In genomic region chr7:17915796-17916195, GRCh38 we compare ENCODE assay signal across 20 cellular contexts.
"Had no signal": no experiment of that assay in that cellular context is flagged by ENCODE, and none has a peak within 500 bp of the region (broad histone marks: within the 10 kb centered on the region; RNA-seq: fewer than 3 reads in every experiment).

No MANE protein-coding gene starts in this region.

- H3K27ac ChIP-seq: epithelial cell of prostate, esophagus muscularis mucosa, gastrocnemius medialis, left lung, lower lobe of right lung, parathyroid adenoma, prostate gland, right lobe of liver, skin epidermis had no signal

- H3K4me1 Mint-ChIP-seq: nephron progenitor cell had no signal

- H2AFZ ChIP-seq: parathyroid adenoma had no signal

- H3K4me1 ChIP-seq: left lung, lower lobe of right lung, parathyroid adenoma, prostate gland, right lobe of liver had no signal

- H3K27me3 ChIP-seq: esophagus muscularis mucosa, gastrocnemius medialis, left lung, right lobe of liver had no signal

- H3K27ac Mint-ChIP-seq: dendritic cell treated with granulocyte-macrophage colony-stimulating factor and Interleukin-4, amounts not matched to agents 40 ng/mL and 50 ng/mL, for 4 days; effector memory CD8-positive, alpha-beta T cell; memory B cell; naive thymus-derived CD4-positive, alpha-beta T cell; nephron progenitor cell had no signal

- H3K9me3 ChIP-seq: gastrocnemius medialis, prostate gland, right lobe of liver had no signal

- H3K4me3 Mint-ChIP-seq: dendritic cell treated with granulocyte-macrophage colony-stimulating factor and Interleukin-4, amounts not matched to agents 40 ng/mL and 50 ng/mL, for 4 days; effector memory CD8-positive, alpha-beta T cell; memory B cell; naive thymus-derived CD4-positive, alpha-beta T cell; nephron progenitor cell had no signal

- FAIRE-seq: urothelium cell line had no signal

- H3K9me3 Mint-ChIP-seq: dendritic cell treated with granulocyte-macrophage colony-stimulating factor and Interleukin-4, amounts not matched to agents 40 ng/mL and 50 ng/mL, for 4 days had no signal

- H3K27me3 Mint-ChIP-seq: dendritic cell treated with granulocyte-macrophage colony-stimulating factor and Interleukin-4, amounts not matched to agents 40 ng/mL and 50 ng/mL, for 4 days; effector memory CD8-positive, alpha-beta T cell; memory B cell; naive thymus-derived CD4-positive, alpha-beta T cell had no signal

- H3K9ac ChIP-seq: parathyroid adenoma had no signal

- H3K4me3 ChIP-seq: esophagus muscularis mucosa, gastrocnemius medialis, left lung, lower lobe of right lung, prostate gland, right lobe of liver, skin epidermis had no signal

- H3K36me3 ChIP-seq: esophagus muscularis mucosa, gastrocnemius medialis, left lung, lower lobe of right lung, prostate gland, right lobe of liver had no signal

- DNase-seq: effector memory CD8-positive, alpha-beta T cell; gastrocnemius medialis; glutamatergic neuron; lower lobe of right lung; midbrain; naive thymus-derived CD4-positive, alpha-beta T cell; nephron progenitor cell; retina; right lobe of liver; stimulated activated naive CD4-positive, alpha-beta T cell; trophoblast cell had no signal
